ENCODE assay signal across 13 cellular contexts in the genomic region with DNA sequence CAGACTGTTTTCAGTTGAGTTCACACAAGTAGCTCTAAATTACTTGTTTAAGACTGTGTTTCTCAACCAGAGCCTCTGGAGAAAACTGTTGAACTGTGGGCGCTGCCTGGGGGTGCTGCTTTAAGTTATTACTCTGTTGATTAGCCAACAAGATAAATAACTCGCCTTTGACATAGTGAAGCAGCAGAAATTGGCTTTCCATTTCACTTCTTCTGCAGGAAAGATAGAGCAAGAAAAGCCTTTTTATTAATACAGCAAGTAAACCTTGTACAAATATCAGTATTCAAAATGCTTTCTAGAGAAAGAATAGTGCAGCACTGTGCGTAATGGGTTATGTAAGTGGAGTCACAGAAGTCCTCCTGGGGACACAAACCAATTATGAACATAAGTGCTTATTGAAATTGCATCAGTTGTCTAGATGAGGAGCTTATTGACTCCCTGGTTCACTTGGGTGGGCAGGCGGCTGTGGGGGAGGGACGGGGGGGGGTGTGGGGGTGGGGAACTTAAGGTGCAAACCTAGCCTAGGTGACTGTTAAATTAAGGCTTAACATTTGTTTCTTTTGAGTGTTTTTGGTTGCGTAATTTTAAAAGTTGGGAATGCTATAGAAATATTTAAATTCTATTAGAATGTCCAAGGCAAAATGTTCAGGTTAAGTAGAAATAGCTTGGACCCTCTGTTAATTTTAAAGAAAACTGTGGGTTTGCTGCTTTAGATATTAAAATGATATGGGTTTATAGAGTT. TPM values are rescaled to one million over a fixed set of nuclear protein-coding genes. Genes with fewer than 3 reads are reported as not detected.
DNase-seq lines count a peak whose midpoint lies in the region; ATAC-seq and TF ChIP-seq lines count a peak whose summit lies in the region.
"Had no signal": no experiment of that assay in that cellular context is flagged by ENCODE, and none has a peak within 500 bp of the region (broad histone marks: within the 10 kb centered on the region; RNA-seq: fewer than 3 reads in every experiment).

No MANE protein-coding gene starts in this region.

- peaks cover 72% of the 10 kb centered on the region for H3K4me1 ChIP-seq in left ventricle myocardium inferior

- DNase-seq in DMS79 (lab: John Stamatoyannopoulos, UW), result peak; percentile 47
- DNase-seq in T-helper 17 cell, result no peak
- DNase-seq in left ventricle myocardium inferior, result no peak
- peak; percentile 59 for DNase-seq in renal cortical epithelial cell (ENCODE audit: low read depth)
- DNase-seq in activated naive CD4-positive, alpha-beta T cell treated with anti-CD3 and anti-CD28 coated beads for 36 hours, result no peak
- DNase-seq in cerebellar nuclear complex (lab: John Stamatoyannopoulos, UW), result no peak
- no peak for DNase-seq in Calu3
- DNase-seq: activated CD8-positive, alpha-beta memory T cell treated with anti-CD3 and anti-CD28 coated beads, Interleukin-2, amount 10 ng/mL, durations not matched to agents 7 days and 5 days; CD4-positive, CD25-positive, alpha-beta regulatory T cell; SW 1271 had no signal

- ATAC-seq in T-helper 17 cell (no peak), GM18867 (IDR thresholded peaks at IDR 0.05; ENCODE audit: unreplicated experiment) (no peak)
- ATAC-seq: activated CD8-positive, alpha-beta memory T cell treated with anti-CD3 and anti-CD28 coated beads, Interleukin-2, amount 10 ng/mL, durations not matched to agents 7 days and 5 days; stimulated activated effector memory CD8-positive, alpha-beta T cell treated with anti-CD3 and anti-CD28 coated beads, Interleukin-12 subunit alpha, Interleukin-12 subunit beta, amount 100 ng/mL, for 72 hours had no signal

- no peak for TF ChIP-seq CTCF in left ventricle myocardium inferior (IDR thresholded peaks at IDR 0.05; ENCODE audit: borderline replicate concordance)
- TF ChIP-seq CTCF in Calu3 (IDR thresholded peaks at IDR 0.05; ENCODE audit: unreplicated experiment), result no peak

- H3K27ac Mint-ChIP-seq in T-helper 17 cell (peak overlapping the region; percentile 21), Calu3 (ENCODE audit: unreplicated experiment) (no peak overlapping the region)
- no peak overlapping the region for H3K27ac Mint-ChIP-seq in activated naive CD4-positive, alpha-beta T cell treated with anti-CD3 and anti-CD28 coated beads for 36 hours
- H3K27ac Mint-ChIP-seq: activated CD8-positive, alpha-beta memory T cell treated with anti-CD3 and anti-CD28 coated beads, Interleukin-2, amount 10 ng/mL, durations not matched to agents 7 days and 5 days; CD4-positive, CD25-positive, alpha-beta regulatory T cell; stimulated activated effector memory CD8-positive, alpha-beta T cell treated with anti-CD3 and anti-CD28 coated beads, Interleukin-12 subunit alpha, Interleukin-12 subunit beta, amount 100 ng/mL, for 72 hours had no signal

- no peaks in the 10 kb centered on the region for H3K9me3 Mint-ChIP-seq in activated naive CD4-positive, alpha-beta T cell treated with anti-CD3 and anti-CD28 coated beads for 36 hours
- H3K9me3 Mint-ChIP-seq in Calu3 (ENCODE audit: low read depth, unreplicated experiment), result no peaks in the 10 kb centered on the region
- H3K9me3 Mint-ChIP-seq: CD4-positive, CD25-positive, alpha-beta regulatory T cell; stimulated activated effector memory CD8-positive, alpha-beta T cell treated with anti-CD3 and anti-CD28 coated beads, Interleukin-12 subunit alpha, Interleukin-12 subunit beta, amount 100 ng/mL, for 72 hours had no signal

- no peaks in the 10 kb centered on the region for H3K36me3 ChIP-seq in left ventricle myocardium inferior

- CTCF ChIA-PET in activated naive CD4-positive, alpha-beta T cell treated with anti-CD3 and anti-CD28 coated beads for 36 hours (lab: Charles Lee), result interaction anchor here (0.5 to 1.5 kb wide), 3 partner anchors 10 to 240 kb away, joined by 3 to 8 read pairs (median 5); no protein-coding TSS in a partner anchor
- CTCF ChIA-PET in Calu3 (lab: Charles Lee), result interaction anchor here (0.7 to 0.8 kb wide), 2 partner anchors 58 to 255 kb away, joined by 3 to 4 read pairs; no protein-coding TSS in a partner anchor

- H3K27me3 Mint-ChIP-seq in T-helper 17 cell (no peaks in the 10 kb centered on the region), Calu3 (ENCODE audit: unreplicated experiment) (no peaks in the 10 kb centered on the region)
- H3K27me3 Mint-ChIP-seq in activated naive CD4-positive, alpha-beta T cell treated with anti-CD3 and anti-CD28 coated beads for 36 hours (ENCODE audit: low read depth), result no peaks in the 10 kb centered on the region
- H3K27me3 Mint-ChIP-seq: activated CD8-positive, alpha-beta memory T cell treated with anti-CD3 and anti-CD28 coated beads, Interleukin-2, amount 10 ng/mL, durations not matched to agents 7 days and 5 days; CD4-positive, CD25-positive, alpha-beta regulatory T cell had no signal

- peaks cover 4% of the 10 kb centered on the region for H3K36me3 Mint-ChIP-seq in T-helper 17 cell (ENCODE audit: low read depth)
- H3K36me3 Mint-ChIP-seq in activated naive CD4-positive, alpha-beta T cell treated with anti-CD3 and anti-CD28 coated beads for 36 hours (ENCODE audit: low read depth), result peaks cover 4% of the 10 kb centered on the region
- H3K36me3 Mint-ChIP-seq in Calu3 (ENCODE audit: insufficient read depth, unreplicated experiment), result no peaks in the 10 kb centered on the region
- H3K36me3 Mint-ChIP-seq: stimulated activated effector memory CD8-positive, alpha-beta T cell treated with anti-CD3 and anti-CD28 coated beads, Interleukin-12 subunit alpha, Interleukin-12 subunit beta, amount 100 ng/mL, for 72 hours had no signal

- BruUV-seq in Calu3 (replicated peaks; lab: Mats Ljungman, UMichigan), result no TSS peak

- H3K27me3 ChIP-seq in left ventricle myocardium inferior (ENCODE audit: low read depth), result no peaks in the 10 kb centered on the region

- H3K4me3 ChIP-seq in left ventricle myocardium inferior, result peak overlapping the region; percentile 33
- H3K4me3 ChIP-seq: skin epidermis had no signal

- peaks cover 42% of the 10 kb centered on the region for H3K4me1 Mint-ChIP-seq in T-helper 17 cell
- H3K4me1 Mint-ChIP-seq in activated naive CD4-positive, alpha-beta T cell treated with anti-CD3 and anti-CD28 coated beads for 36 hours (ENCODE audit: low read depth), result peaks cover 64% of the 10 kb centered on the region
- peaks cover 48% of the 10 kb centered on the region for H3K4me1 Mint-ChIP-seq in Calu3 (ENCODE audit: low read depth, unreplicated experiment)

- intact Hi-C loops in left ventricle myocardium inferior (cut with micrococcal nuclease) (no loop called here), Calu3 (cut with micrococcal nuclease; ENCODE audit: unreplicated experiment) (no loop called here)
- intact Hi-C loops in activated naive CD4-positive, alpha-beta T cell treated with anti-CD3 and anti-CD28 coated beads for 36 hours (cut with micrococcal nuclease), result no loop called here

- peak overlapping the region; percentile 78 for H3K27ac ChIP-seq in left ventricle myocardium inferior (replicated peaks)

- H3K9me3 ChIP-seq in T-helper 17 cell (ENCODE audit: control insufficient read depth, low read length, poor library complexity, severe bottlenecking), result no peaks in the 10 kb centered on the region
- no peaks in the 10 kb centered on the region for H3K9me3 ChIP-seq in left ventricle myocardium inferior (replicated peaks)

- H3K4me3 Mint-ChIP-seq in T-helper 17 cell, result no peak overlapping the region
- H3K4me3 Mint-ChIP-seq in activated naive CD4-positive, alpha-beta T cell treated with anti-CD3 and anti-CD28 coated beads for 36 hours, result no peak overlapping the region
- no peak overlapping the region for H3K4me3 Mint-ChIP-seq in Calu3 (ENCODE audit: low read depth, unreplicated experiment)
- H3K4me3 Mint-ChIP-seq: activated CD8-positive, alpha-beta memory T cell treated with anti-CD3 and anti-CD28 coated beads, Interleukin-2, amount 10 ng/mL, durations not matched to agents 7 days and 5 days; CD4-positive, CD25-positive, alpha-beta regulatory T cell; stimulated activated effector memory CD8-positive, alpha-beta T cell treated with anti-CD3 and anti-CD28 coated beads, Interleukin-12 subunit alpha, Interleukin-12 subunit beta, amount 100 ng/mL, for 72 hours had no signal

RNA-seq across cellular contexts. Expression of a gene that starts 6.3 kb away (rescaled TPM):
- total RNA-seq in T-helper 17 cell, result 10 to 100 TPM; 26.8 to 27.9 TPM
- total RNA-seq in left ventricle myocardium inferior, result 18.2 TPM
- 47.9 and 73.7 TPM in 2 replicates for total RNA-seq in renal cortical epithelial cell
- 1 to 10 TPM; 7.9 TPM for total RNA-seq in activated naive CD4-positive, alpha-beta T cell treated with anti-CD3 and anti-CD28 coated beads for 36 hours
- 27.5 and 34.5 TPM in 2 replicates for total RNA-seq in Calu3 (2022)

Comparison
In these comparisons a context has a peak if more than half of its experiments do, and no peak if none do; other contexts are left out.
1. DNase-seq: peak in DMS79 (single experiment) and renal cortical epithelial cell (single experiment); none in T-helper 17 cell (0 of 3), left ventricle myocardium inferior (single experiment), activated naive CD4-positive, alpha-beta T cell treated with anti-CD3 and anti-CD28 coated beads for 36 hours (single experiment), cerebellar nuclear complex (0 of 2) and Calu3 (single experiment).